13 cellular contexts compared by ENCODE assay signal in genomic region chr6:1395941-1396908, GRCh38. TPM values are rescaled to one million over a fixed set of nuclear protein-coding genes. Genes with fewer than 3 reads are reported as not detected.
DNase-seq lines count a peak whose midpoint lies in the region; ATAC-seq and TF ChIP-seq lines count a peak whose summit lies in the region.
"Had no signal": no experiment of that assay in that cellular context is flagged by ENCODE, and none has a peak within 500 bp of the region (broad histone marks: within the 10 kb centered on the region; RNA-seq: fewer than 3 reads in every experiment).

No MANE protein-coding gene starts in this region.

- no peaks in the 10 kb centered on the region for H3K36me3 ChIP-seq in SU-DHL-6 (ENCODE audit: low read length)
- H3K36me3 ChIP-seq in iPS-15b (ENCODE audit: control insufficient read depth, insufficient read depth, low read length): no peaks in the 10 kb centered on the region
- no peaks in the 10 kb centered on the region for H3K36me3 ChIP-seq in sigmoid colon
- H3K36me3 ChIP-seq in HAP-1 (replicated peaks): no peaks in the 10 kb centered on the region; the same call in 1 of the 2 replicates

- H3K4me1 ChIP-seq in iPS-15b (ENCODE audit: control insufficient read depth, insufficient read depth, low read length) (peaks cover 3% of the 10 kb centered on the region), sigmoid colon (peaks cover 0 to 25% (median 15%) of the 10 kb centered on the region in 4 donors), HAP-1 (peaks cover 6% of the 10 kb centered on the region)

- no peaks in the 10 kb centered on the region for H3F3A ChIP-seq in SU-DHL-6 (ENCODE audit: insufficient read depth)

- H3K4me3 ChIP-seq in HFF-Myc (replicated peaks; ENCODE audit: low read depth, low read length) (peak overlapping the region; percentile 79), SU-DHL-6 (ENCODE audit: insufficient read depth, low read length, poor library complexity, severe bottlenecking) (no peak overlapping the region), iPS-15b (ENCODE audit: low read depth, low read length) (peak overlapping the region; percentile 18), sigmoid colon (peak overlapping the region in 2 of 4 donors; percentile 0 to 68), HAP-1 (no peak overlapping the region)

- 33 to 36% methylated on average over 15 of the region's 15 CpGs for WGBS in sigmoid colon, 2 donors

- intact Hi-C loops in sigmoid colon (cut with DNase I): loop anchor here (2.0 kb wide), 2 partner anchors 599 to 803 kb away; no protein-coding TSS in a partner anchor

- H3K9ac ChIP-seq in SU-DHL-6 (ENCODE audit: low read length): no peak overlapping the region
- no peak overlapping the region for H3K9ac ChIP-seq in iPS-15b (ENCODE audit: low read depth, low read length)

- H3K9me3 ChIP-seq in SU-DHL-6 (ENCODE audit: insufficient read depth, low read length) (no peaks in the 10 kb centered on the region), iPS-15b (ENCODE audit: control insufficient read depth, insufficient read depth, low read length) (no peaks in the 10 kb centered on the region), sigmoid colon (no peaks in the 10 kb centered on the region), HAP-1 (no peaks in the 10 kb centered on the region)

- in situ Hi-C loops in HAP-1 (cut with MboI; ENCODE audit: low sequenced_read_pairs): loop anchor here (25.0 kb wide), 2 partner anchors 609 to 809 kb away; no protein-coding TSS in a partner anchor

- no peak for TF ChIP-seq EP300 in sigmoid colon (IDR thresholded peaks at IDR 0.05)

- no peak for TF ChIP-seq POLR2A in sigmoid colon (IDR thresholded peaks at IDR 0.05)

- H3K4me2 ChIP-seq in SU-DHL-6 (ENCODE audit: low read depth, low read length, poor library complexity, severe bottlenecking): no peak overlapping the region

- no peak for ATAC-seq in HG03432 (IDR thresholded peaks at IDR 0.05; ENCODE audit: unreplicated experiment)
- no peak for ATAC-seq in HG03025 (IDR thresholded peaks at IDR 0.05; ENCODE audit: low FRiP score, unreplicated experiment)

- TF ChIP-seq CTCF in HFF-Myc (IDR thresholded peaks at IDR 0.05; ENCODE audit: low read depth, low read length, missing control alignments): no peak
- TF ChIP-seq CTCF in SU-DHL-6 (IDR thresholded peaks at IDR 0.05; ENCODE audit: insufficient read depth, low read length, poor library complexity, severe bottlenecking): no peak
- no peak for TF ChIP-seq CTCF in sigmoid colon (IDR thresholded peaks at IDR 0.05)

- H3K9me2 ChIP-seq in SU-DHL-6 (replicated peaks; ENCODE audit: insufficient read depth, low read length): no peaks in the 10 kb centered on the region

- no peaks in the 10 kb centered on the region for H3K79me2 ChIP-seq in SU-DHL-6 (ENCODE audit: insufficient read depth, low read length)

- DNase-seq in HFF-Myc (ENCODE audit: extremely low read depth, low read depth) (no peak), sigmoid colon (no peak), SK-N-DZ (ENCODE audit: low spot score) (no peak), HAP-1 (ENCODE audit: low spot score in 2 of 2) (no peak)

- H4K20me1 ChIP-seq in SU-DHL-6 (ENCODE audit: low read depth, low read length): no peaks in the 10 kb centered on the region

- H3K27ac ChIP-seq in SU-DHL-6 (ENCODE audit: low read depth, low read length): no peak overlapping the region
- peak overlapping the region; percentile 84 to 96 (median 89) for H3K27ac ChIP-seq in sigmoid colon

- H2AFZ ChIP-seq in SU-DHL-6 (ENCODE audit: low read depth, low read length, severe bottlenecking): peak overlapping the region; percentile 44

- H3K27me3 ChIP-seq in SU-DHL-6 (ENCODE audit: low read length): no peaks in the 10 kb centered on the region
- peaks cover 97% of the 10 kb centered on the region for H3K27me3 ChIP-seq in iPS-15b (ENCODE audit: control insufficient read depth, insufficient read depth, low read length)
- peaks cover 0 to 71% (median 24%) of the 10 kb centered on the region in 3 donors for H3K27me3 ChIP-seq in sigmoid colon
- no peaks in the 10 kb centered on the region for H3K27me3 ChIP-seq in HAP-1 (ENCODE audit: low read depth)

RNA-seq across cellular contexts. Expression of gene FOXF2, which starts 6.8 kb away (rescaled TPM):
- total RNA-seq in sigmoid colon: 10 to 100 TPM; 18.2 to 37.8 (median 27.3) TPM
- polyA plus RNA-seq in sigmoid colon: 1 to 10 TPM; 3.5 to 6.7 (median 4.8) TPM
- polyA plus RNA-seq in SK-N-DZ (2014; cell fraction: cytosol; rRNA removed): not detected in 2 replicates
- polyA plus RNA-seq in SK-N-DZ (2014; cell fraction: nucleus; rRNA removed): not detected in 2 replicates
- total RNA-seq: activated CD4-positive, alpha-beta T cell treated with anti-CD3 and anti-CD28 coated beads, Interleukin-2, amount 10 ng/mL, durations not matched to agents 24 days and 14 days; activated naive CD4-positive, alpha-beta T cell treated with anti-CD3 and anti-CD28 coated beads, Interleukin-2, amount 50 U/mL, for 72 hours; bronchial epithelial cell; naive thymus-derived CD4-positive, alpha-beta T cell; progenitor cell of endocrine pancreas had no signal
- polyA plus RNA-seq: naive thymus-derived CD4-positive, alpha-beta T cell had no signal

Comparison
In these comparisons a context has a peak if more than half of its experiments do, and no peak if none do; other contexts are left out.
1. H3K4me3 ChIP-seq: peak in HFF-Myc (single experiment) and iPS-15b (single experiment); none in SU-DHL-6 (single experiment) and HAP-1 (single experiment).